9 cellular contexts compared by ENCODE assay signal in the genomic region with DNA sequence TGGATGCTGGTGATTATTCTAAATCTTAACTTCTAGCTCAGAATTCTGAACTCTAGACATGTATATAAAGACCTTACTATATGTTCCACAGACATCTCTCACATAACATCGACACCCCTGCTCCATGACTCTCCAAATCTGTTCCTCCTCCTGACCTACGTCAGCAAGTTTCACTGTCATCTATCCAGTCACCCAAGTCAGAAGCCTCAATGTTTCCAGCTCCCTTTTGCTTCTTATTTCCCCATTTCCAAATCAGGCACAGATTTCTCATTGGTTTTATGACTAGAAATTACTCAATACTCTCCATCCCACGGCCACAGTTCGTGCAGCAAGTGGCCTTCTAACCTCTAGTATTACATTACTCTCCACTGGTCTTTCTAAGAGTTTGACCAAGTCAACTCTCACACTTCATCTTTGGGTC. TPM values are rescaled to one million over a fixed set of nuclear protein-coding genes. Genes with fewer than 3 reads are reported as not detected.
DNase-seq lines count a peak whose midpoint lies in the region; ATAC-seq and TF ChIP-seq lines count a peak whose summit lies in the region.
"Had no signal": no experiment of that assay in that cellular context is flagged by ENCODE, and none has a peak within 500 bp of the region (broad histone marks: within the 10 kb centered on the region; RNA-seq: fewer than 3 reads in every experiment).

No MANE protein-coding gene starts in this region.

- WGBS in stomach, 5 donors, result 60 to 82% (median 71%) methylated on average over 4 of the region's 4 CpGs

- H3K27ac ChIP-seq in lower lobe of right lung (no peak overlapping the region), stomach (peak overlapping the region in 2 of 5 donors; percentile 11 to 27)

- H3K27ac Mint-ChIP-seq in activated CD4-positive, alpha-beta T cell treated with anti-CD3 and anti-CD28 coated beads for 36 hours, result peak overlapping the region; percentile 69
- H3K27ac Mint-ChIP-seq in HFFc6, result peak overlapping the region; percentile 2; the same call in 1 of the 2 replicates

- no peaks in the 10 kb centered on the region for H3K9me3 ChIP-seq in lower lobe of right lung
- H3K9me3 ChIP-seq in MG63, result no peaks in the 10 kb centered on the region
- H3K9me3 ChIP-seq in stomach, result no peaks in the 10 kb centered on the region
- H3K9me3 ChIP-seq: heart right ventricle had no signal

- ATAC-seq in activated CD4-positive, alpha-beta T cell treated with anti-CD3 and anti-CD28 coated beads for 36 hours, result peak; percentile 71
- ATAC-seq in lower lobe of right lung, result peak; percentile 75 to 88

- intact Hi-C loops in activated CD4-positive, alpha-beta T cell treated with anti-CD3 and anti-CD28 coated beads for 36 hours (cut with DNase I, micrococcal nuclease), result loop anchor here (1.0 to 10.0 kb wide), 4 partner anchors 14 to 1614 kb away; no protein-coding TSS in a partner anchor
- intact Hi-C loops in lower lobe of right lung (cut with DNase I) (no loop called here), stomach (cut with DNase I; ENCODE audit: low total_unique reads) (no loop called here)

- TF ChIP-seq POLR2A in stomach (IDR thresholded peaks at IDR 0.05), result no peak

- no peaks in the 10 kb centered on the region for H3K36me3 ChIP-seq in lower lobe of right lung
- peaks cover 7% of the 10 kb centered on the region for H3K36me3 ChIP-seq in MG63
- H3K36me3 ChIP-seq in stomach, result no peaks in the 10 kb centered on the region

- H3K27me3 ChIP-seq in lower lobe of right lung (ENCODE audit: low read depth) (no peaks in the 10 kb centered on the region), MG63 (no peaks in the 10 kb centered on the region), stomach (no peaks in the 10 kb centered on the region)
- H3K27me3 ChIP-seq: heart right ventricle had no signal

- peaks cover 86% of the 10 kb centered on the region for H3K4me1 ChIP-seq in lower lobe of right lung
- peaks cover 18 to 97% (median 70%) of the 10 kb centered on the region in 4 donors for H3K4me1 ChIP-seq in stomach

- DNase-seq in activated CD4-positive, alpha-beta T cell treated with anti-CD3 and anti-CD28 coated beads for 36 hours, result peak; percentile 38
- no peak for DNase-seq in activated CD4-positive, alpha-beta T cell treated with anti-CD3 and anti-CD28 coated beads for 4 hours
- DNase-seq in HFFc6 (no peak), NOMO-1 (lab: John Stamatoyannopoulos, UW; ENCODE audit: unreplicated experiment in 2 of 2) (peak; percentile 66 to 88), lower lobe of right lung (no peak), MG63 (no peak), stomach (no peak), NCI-H2171 (lab: John Stamatoyannopoulos, UW) (no peak)

- peak overlapping the region; percentile 1 for H3K4me3 Mint-ChIP-seq in activated CD4-positive, alpha-beta T cell treated with anti-CD3 and anti-CD28 coated beads for 36 hours
- H3K4me3 Mint-ChIP-seq in HFFc6, result no peak overlapping the region

- H3K27me3 Mint-ChIP-seq in activated CD4-positive, alpha-beta T cell treated with anti-CD3 and anti-CD28 coated beads for 36 hours, result no peaks in the 10 kb centered on the region
- no peaks in the 10 kb centered on the region for H3K27me3 Mint-ChIP-seq in HFFc6 (ENCODE audit: insufficient read depth)

- no peak for TF ChIP-seq EP300 in stomach (IDR thresholded peaks at IDR 0.05)

- POLR2A ChIA-PET in activated CD4-positive, alpha-beta T cell treated with anti-CD3 and anti-CD28 coated beads for 36 hours (lab: Charles Lee), result interaction anchor here (0.6 to 1.5 kb wide), 5 partner anchors 15 to 59 kb away, joined by 3 to 7 read pairs (median 4); no protein-coding TSS in a partner anchor

- H3K9me3 Mint-ChIP-seq in activated CD4-positive, alpha-beta T cell treated with anti-CD3 and anti-CD28 coated beads for 36 hours (ENCODE audit: low read depth), result no peaks in the 10 kb centered on the region
- H3K9me3 Mint-ChIP-seq in HFFc6, result no peaks in the 10 kb centered on the region

- H3K36me3 Mint-ChIP-seq in activated CD4-positive, alpha-beta T cell treated with anti-CD3 and anti-CD28 coated beads for 36 hours (ENCODE audit: low read depth), result peaks cover 19% of the 10 kb centered on the region
- H3K36me3 Mint-ChIP-seq in HFFc6 (ENCODE audit: low read depth), result peaks cover 14% of the 10 kb centered on the region

- no peak for TF ChIP-seq CTCF in HFFc6 (IDR thresholded peaks at IDR 0.05)
- no peak for TF ChIP-seq CTCF in lower lobe of right lung (IDR thresholded peaks at IDR 0.05)
- TF ChIP-seq CTCF in stomach (IDR thresholded peaks at IDR 0.05), result no peak

- CTCF ChIA-PET in activated CD4-positive, alpha-beta T cell treated with anti-CD3 and anti-CD28 coated beads for 36 hours (lab: Charles Lee), result interaction anchor here (1.0 to 1.4 kb wide), 3 partner anchors 24 to 50 kb away, joined by 3 to 4 read pairs (median 3); no protein-coding TSS in a partner anchor

- peaks cover 87% of the 10 kb centered on the region for H3K4me1 Mint-ChIP-seq in activated CD4-positive, alpha-beta T cell treated with anti-CD3 and anti-CD28 coated beads for 36 hours
- H3K4me1 Mint-ChIP-seq in HFFc6 (ENCODE audit: low read depth), result peaks cover 69% of the 10 kb centered on the region

- H3K4me3 ChIP-seq in lower lobe of right lung (no peak overlapping the region), MG63 (no peak overlapping the region), stomach (no peak overlapping the region)
- H3K4me3 ChIP-seq: heart right ventricle had no signal

RNA-seq across cellular contexts. Expression of a gene that starts 28.5 kb away (rescaled TPM):
- 10 to 100 TPM; 28.8 to 31.0 TPM for total RNA-seq in activated CD4-positive, alpha-beta T cell treated with anti-CD3 and anti-CD28 coated beads for 36 hours
- total RNA-seq in HFFc6 (2021; fragmentation: NEBNext Ultra II Directional; extraction: Animal tissue kit (Norgen Biotek cat#: 25700)), result 10 to 100 TPM; 16.5 to 19.3 (median 17.5) TPM
- total RNA-seq in lower lobe of right lung, result 40.3 TPM
- total RNA-seq in MG63 (2014; rRNA removed; shearing (Covaris generic); ENCODE audit: low replicate concordance), result 4.7 and 9.3 TPM in 2 replicates
- 100 to 1,000 TPM in 1 of 5 donors, 10 to 100 TPM in 4; 31.2 to 182 (median 48.1) TPM for total RNA-seq in stomach
- 1 to 10 TPM; 9.2 to 9.9 (median 9.7) TPM for polyA plus RNA-seq in stomach

Comparison
In these comparisons a context has a peak if more than half of its experiments do, and no peak if none do; other contexts are left out.
1. DNase-seq: peak in activated CD4-positive, alpha-beta T cell treated with anti-CD3 and anti-CD28 coated beads for 36 hours (single experiment) and NOMO-1 (2 of 2); none in activated CD4-positive, alpha-beta T cell treated with anti-CD3 and anti-CD28 coated beads for 4 hours (0 of 2), HFFc6 (single experiment), lower lobe of right lung (single experiment), MG63 (single experiment), stomach (single experiment) and NCI-H2171 (single experiment).
2. intact Hi-C loops: an anchor here in activated CD4-positive, alpha-beta T cell treated with anti-CD3 and anti-CD28 coated beads for 36 hours (1.0 to 10.0 kb wide); none called in lower lobe of right lung and stomach.